ENCODE assay signal across 24 cellular contexts in genomic region chr15:85636351-85636750, GRCh38.
"Had no signal": no experiment of that assay in that cellular context is flagged by ENCODE, and none has a peak within 500 bp of the region (broad histone marks: within the 10 kb centered on the region; RNA-seq: fewer than 3 reads in every experiment).

No MANE protein-coding gene starts in this region.

- H3K9me3 Mint-ChIP-seq: activated CD4-positive, alpha-beta T cell treated with anti-CD3 and anti-CD28 coated beads, Interleukin-2, amount 10 ng/mL, durations not matched to agents 7 days and 5 days; activated naive CD4-positive, alpha-beta T cell treated with anti-CD3 and anti-CD28 coated beads for 36 hours; activated naive CD8-positive, alpha-beta T cell treated with anti-CD3 and anti-CD28 coated beads, Interleukin-2, amount 10 ng/mL, durations not matched to agents 7 days and 5 days; central memory CD8-positive, alpha-beta T cell; immature natural killer cell; memory B cell; type B pancreatic cell had no signal

- DNase-seq: activated CD4-positive, alpha-beta T cell treated with anti-CD3 and anti-CD28 coated beads, Interleukin-2, amount 10 ng/mL, durations not matched to agents 7 days and 5 days; activated CD4-positive, CD25-positive, alpha-beta regulatory T cell treated with anti-CD3 and anti-CD28 coated beads, Interleukin-2, amount 50 U/mL, for 72 hours; activated effector memory CD4-positive, alpha-beta T cell treated with Interleukin-2 at 50 U/mL for 16 hours; activated naive CD4-positive, alpha-beta T cell treated with anti-CD3 and anti-CD28 coated beads for 36 hours; activated naive CD8-positive, alpha-beta T cell treated with anti-CD3 and anti-CD28 coated beads, Interleukin-2, amount 10 ng/mL, durations not matched to agents 7 days and 5 days; activated T-cell treated with anti-CD3 and anti-CD28 coated beads, Interleukin-2, amount 50 U/mL, for 48 hours; amniotic stem cell; glutamatergic neuron; immature natural killer cell; left ventricle myocardium superior; nucleus accumbens; posterior cingulate gyrus; sigmoid colon; stimulated activated CD4-positive, alpha-beta T cell treated with anti-CD3 and anti-CD28 coated beads, Interleukin-2, amount 100 ng/mL, for 48 hours; stimulated activated CD8-positive, alpha-beta memory T cell treated with anti-CD3 and anti-CD28 coated beads, Interleukin-4, amount 100 ng/mL, for 48 hours; stimulated activated naive CD4-positive, alpha-beta T cell had no signal

- H3K4me2 ChIP-seq: hepatocyte had no signal

- H3K4me3 ChIP-seq: breast epithelium, esophagus muscularis mucosa, hepatocyte, sigmoid colon, thoracic aorta had no signal

- H3K4me1 ChIP-seq: breast epithelium had no signal

- H3K9me3 ChIP-seq: breast epithelium, esophagus muscularis mucosa, sigmoid colon, thoracic aorta had no signal

- ATAC-seq: left ventricle myocardium superior had no signal

- H3K27me3 Mint-ChIP-seq: activated CD4-positive, alpha-beta T cell treated with anti-CD3 and anti-CD28 coated beads, Interleukin-2, amount 10 ng/mL, durations not matched to agents 7 days and 5 days; activated naive CD8-positive, alpha-beta T cell treated with anti-CD3 and anti-CD28 coated beads, Interleukin-2, amount 10 ng/mL, durations not matched to agents 7 days and 5 days; central memory CD8-positive, alpha-beta T cell; memory B cell; type B pancreatic cell had no signal

- H3K27me3 ChIP-seq: breast epithelium, esophagus muscularis mucosa, hepatocyte, sigmoid colon had no signal

- H3K4me3 Mint-ChIP-seq: activated CD4-positive, alpha-beta T cell treated with anti-CD3 and anti-CD28 coated beads, Interleukin-2, amount 10 ng/mL, durations not matched to agents 7 days and 5 days; activated naive CD4-positive, alpha-beta T cell treated with anti-CD3 and anti-CD28 coated beads for 36 hours; activated naive CD8-positive, alpha-beta T cell treated with anti-CD3 and anti-CD28 coated beads, Interleukin-2, amount 10 ng/mL, durations not matched to agents 7 days and 5 days; central memory CD8-positive, alpha-beta T cell; immature natural killer cell; memory B cell; type B pancreatic cell had no signal

- H3K27ac Mint-ChIP-seq: activated CD4-positive, alpha-beta T cell treated with anti-CD3 and anti-CD28 coated beads, Interleukin-2, amount 10 ng/mL, durations not matched to agents 7 days and 5 days; activated naive CD4-positive, alpha-beta T cell treated with anti-CD3 and anti-CD28 coated beads for 36 hours; activated naive CD8-positive, alpha-beta T cell treated with anti-CD3 and anti-CD28 coated beads, Interleukin-2, amount 10 ng/mL, durations not matched to agents 7 days and 5 days; type B pancreatic cell had no signal

- H3K27ac ChIP-seq: breast epithelium, hepatocyte, sigmoid colon, VCaP had no signal

- H2AFZ ChIP-seq: hepatocyte had no signal

- H3K36me3 ChIP-seq: breast epithelium, thoracic aorta had no signal
